In the genomic region with DNA sequence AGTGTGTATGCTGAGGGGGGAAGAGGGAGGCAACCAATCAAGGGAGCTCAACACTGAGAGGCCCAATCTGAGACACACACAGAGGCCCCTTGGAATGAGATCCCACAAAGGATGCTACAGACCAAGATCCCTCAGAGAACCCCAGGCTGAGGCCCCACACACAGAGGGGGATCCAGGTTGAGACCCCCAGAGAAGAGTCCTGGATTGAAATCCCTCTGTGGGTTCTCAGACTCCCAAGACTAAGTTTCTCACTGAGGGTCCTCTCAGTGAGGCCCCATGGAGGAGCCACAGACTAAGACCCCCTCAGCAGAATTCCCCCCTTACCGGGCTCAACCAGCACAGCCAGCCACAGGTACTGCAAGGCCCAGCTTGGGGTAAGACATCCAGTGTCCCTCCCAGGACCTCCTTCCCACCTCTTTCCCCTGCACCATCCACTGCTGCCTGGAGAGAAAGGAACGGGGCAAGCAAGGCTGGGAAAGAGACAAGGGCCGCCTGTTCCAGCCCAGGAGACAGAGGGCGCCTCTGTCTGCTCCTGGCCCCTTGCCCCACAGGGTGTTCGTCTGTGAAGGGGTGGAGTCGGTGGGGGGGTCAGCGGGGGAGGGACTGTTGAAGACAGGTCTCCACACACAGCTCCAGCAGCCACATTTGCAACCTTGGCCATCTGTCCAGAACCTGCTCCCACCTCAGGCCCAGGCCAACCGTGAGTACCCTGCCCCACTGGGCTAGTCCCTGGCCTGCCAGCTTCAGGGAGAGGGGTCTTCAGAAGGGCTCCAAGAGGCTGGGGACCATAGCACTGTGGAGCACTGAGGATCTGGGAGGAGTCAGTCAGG, we compare ENCODE assay signal across 9 cellular contexts. TPM values are rescaled to one million over a fixed set of nuclear protein-coding genes. Genes with fewer than 3 reads are reported as not detected.
DNase-seq lines count a peak whose midpoint lies in the region; ATAC-seq and TF ChIP-seq lines count a peak whose summit lies in the region.
"Had no signal": no experiment of that assay in that cellular context is flagged by ENCODE, and none has a peak within 500 bp of the region (broad histone marks: within the 10 kb centered on the region; RNA-seq: fewer than 3 reads in every experiment).

TSS of gene S100A1 (plus strand) at position 638 of the 830 bp plus-strand sequence. CDS start 2,088 bp downstream, outside the sequence.

- no peaks in the 10 kb centered on the region for H3K9me3 Mint-ChIP-seq in chondrocyte (ENCODE audit: low read depth)
- no peaks in the 10 kb centered on the region for H3K9me3 Mint-ChIP-seq in activated CD4-positive, alpha-beta T cell treated with anti-CD3 and anti-CD28 coated beads, Interleukin-2, amount 10 ng/mL, durations not matched to agents 24 days and 14 days
- H3K9me3 Mint-ChIP-seq: effector memory CD8-positive, alpha-beta T cell had no signal

- H3K36me3 Mint-ChIP-seq in chondrocyte (ENCODE audit: low read depth) = peaks cover 6% of the 10 kb centered on the region
- H3K36me3 Mint-ChIP-seq in activated CD4-positive, alpha-beta T cell treated with anti-CD3 and anti-CD28 coated beads, Interleukin-2, amount 10 ng/mL, durations not matched to agents 24 days and 14 days (ENCODE audit: low read depth) = peaks cover 3% of the 10 kb centered on the region

- H4K20me1 ChIP-seq in Loucy (ENCODE audit: insufficient read depth, low read length, poor library complexity, severe bottlenecking) = no peaks in the 10 kb centered on the region

- peak; percentile 79 for DNase-seq in chondrocyte (ENCODE audit: low spot score)
- DNase-seq in right lobe of liver = peak in 1 of 3 donors; percentile 26
- DNase-seq in suprapubic skin (ENCODE audit: low spot score in 2 of 2) = peak in 1 of 2 donors; percentile 81
- DNase-seq in activated CD4-positive, alpha-beta T cell treated with anti-CD3 and anti-CD28 coated beads, Interleukin-2, amount 10 ng/mL, durations not matched to agents 24 days and 14 days = no peak
- no peak for DNase-seq in NOMO-1 treated with DMSO at 0.1 percent for 48 hours (lab: John Stamatoyannopoulos, UW; ENCODE audit: unreplicated experiment)
- no peak for DNase-seq in COLO668 (lab: John Stamatoyannopoulos, UW; ENCODE audit: unreplicated experiment)
- DNase-seq: effector memory CD8-positive, alpha-beta T cell had no signal

- peak in 1 of 4 donors; percentile 6 for ATAC-seq in right lobe of liver
- ATAC-seq in HG03432 (IDR thresholded peaks at IDR 0.05; ENCODE audit: unreplicated experiment) = no peak
- ATAC-seq: effector memory CD8-positive, alpha-beta T cell had no signal

- intact Hi-C loops in right lobe of liver (cut with DNase I) = no loop called here
- intact Hi-C loops in activated CD4-positive, alpha-beta T cell treated with anti-CD3 and anti-CD28 coated beads, Interleukin-2, amount 10 ng/mL, durations not matched to agents 24 days and 14 days (cut with micrococcal nuclease) = no loop called here

- H3K4me2 ChIP-seq in Loucy (ENCODE audit: low read depth, low read length, poor library complexity, severe bottlenecking) = peak within 1 kb of the TSS; percentile 28

- no peak for TF ChIP-seq EP300 in suprapubic skin (IDR thresholded peaks at IDR 0.05)

- peaks cover 76% of the 10 kb centered on the region for H3K4me1 Mint-ChIP-seq in chondrocyte (ENCODE audit: low read depth)
- H3K4me1 Mint-ChIP-seq in activated CD4-positive, alpha-beta T cell treated with anti-CD3 and anti-CD28 coated beads, Interleukin-2, amount 10 ng/mL, durations not matched to agents 24 days and 14 days = peaks cover 16% of the 10 kb centered on the region

- peak within 1 kb of the TSS; percentile 86 for H3K4me3 Mint-ChIP-seq in chondrocyte (ENCODE audit: unreplicated experiment)
- no peak within 1 kb of the TSS for H3K4me3 Mint-ChIP-seq in activated CD4-positive, alpha-beta T cell treated with anti-CD3 and anti-CD28 coated beads, Interleukin-2, amount 10 ng/mL, durations not matched to agents 24 days and 14 days
- H3K4me3 Mint-ChIP-seq: effector memory CD8-positive, alpha-beta T cell had no signal

- 100% methylated on average over 2 of the region's 8 CpGs for WGBS in right lobe of liver (ENCODE audit: insufficient coverage, low coverage, low lambda C conversion rate, missing lambda C conversion rate)
- 63% methylated on average over 8 of the region's 8 CpGs for WGBS in suprapubic skin

- no peak within 1 kb of the TSS for H2AFZ ChIP-seq in Loucy (ENCODE audit: low read length)

- H3F3A ChIP-seq in Loucy (ENCODE audit: low read depth) = no peaks in the 10 kb centered on the region

- H3K4me1 ChIP-seq in Loucy (ENCODE audit: insufficient read depth, low read length, poor library complexity, severe bottlenecking) = peaks cover 26% of the 10 kb centered on the region
- H3K4me1 ChIP-seq in right lobe of liver = peaks cover 0 to 6% (median 2%) of the 10 kb centered on the region in 4 donors
- peaks cover 58% of the 10 kb centered on the region for H3K4me1 ChIP-seq in suprapubic skin

- no peaks in the 10 kb centered on the region for H3K9me2 ChIP-seq in Loucy (replicated peaks; ENCODE audit: low read depth, low read length)

- H3K27ac ChIP-seq in right lobe of liver = peak within 1 kb of the TSS; percentile 71 to 80 (median 73)
- H3K27ac ChIP-seq in suprapubic skin = peak within 1 kb of the TSS; percentile 92

- H3K9me3 ChIP-seq in Loucy (ENCODE audit: insufficient read depth, low read depth, low read length) = no peaks in the 10 kb centered on the region
- H3K9me3 ChIP-seq in right lobe of liver = no peaks in the 10 kb centered on the region
- H3K9me3 ChIP-seq in suprapubic skin = no peaks in the 10 kb centered on the region

- H3K36me3 ChIP-seq in Loucy (ENCODE audit: insufficient read depth, low read length) (no peaks in the 10 kb centered on the region), right lobe of liver (no peaks in the 10 kb centered on the region), suprapubic skin (peaks cover 10% of the 10 kb centered on the region)

- H3K27me3 ChIP-seq in Loucy (ENCODE audit: insufficient read depth, low read length, poor library complexity, severe bottlenecking) (no peaks in the 10 kb centered on the region), right lobe of liver (no peaks in the 10 kb centered on the region), suprapubic skin (no peaks in the 10 kb centered on the region)

- no peak within 1 kb of the TSS for H3K4me3 ChIP-seq in Loucy (ENCODE audit: low read length, poor library complexity, severe bottlenecking)
- peak within 1 kb of the TSS; percentile 29 to 52 (median 47) for H3K4me3 ChIP-seq in right lobe of liver
- peak within 1 kb of the TSS; percentile 55 for H3K4me3 ChIP-seq in suprapubic skin

- H3K27me3 Mint-ChIP-seq in chondrocyte (ENCODE audit: low read depth) = no peaks in the 10 kb centered on the region
- no peaks in the 10 kb centered on the region for H3K27me3 Mint-ChIP-seq in activated CD4-positive, alpha-beta T cell treated with anti-CD3 and anti-CD28 coated beads, Interleukin-2, amount 10 ng/mL, durations not matched to agents 24 days and 14 days

- TF ChIP-seq POLR2A in right lobe of liver (IDR thresholded peaks at IDR 0.05) (no peak), suprapubic skin (IDR thresholded peaks at IDR 0.05) (no peak)

- H3K9ac ChIP-seq in Loucy (ENCODE audit: low read depth, low read length, poor library complexity, severe bottlenecking) = peak within 1 kb of the TSS; percentile 41

- no peaks in the 10 kb centered on the region for H3K79me2 ChIP-seq in Loucy (ENCODE audit: insufficient read depth, low read length)

- TF ChIP-seq CTCF in Loucy (conservative IDR thresholded peaks at IDR 0.05; ENCODE audit: low read length) (peak; percentile 15; the same call in 1 of the 2 replicates), chondrocyte (IDR thresholded peaks at IDR 0.05) (peak; percentile 60), right lobe of liver (IDR thresholded peaks at IDR 0.05) (no peak), suprapubic skin (IDR thresholded peaks at IDR 0.05) (no peak)

- peak within 1 kb of the TSS; percentile 97 for H3K27ac Mint-ChIP-seq in chondrocyte (ENCODE audit: unreplicated experiment)
- H3K27ac Mint-ChIP-seq in activated CD4-positive, alpha-beta T cell treated with anti-CD3 and anti-CD28 coated beads, Interleukin-2, amount 10 ng/mL, durations not matched to agents 24 days and 14 days = no peak within 1 kb of the TSS

RNA-seq across cellular contexts. Expression of gene S100A1, which starts in this region (rescaled TPM):
- total RNA-seq in chondrocyte (1.2 to 1.5 TPM (median 1.3 TPM) in 3 replicates), right lobe of liver (1 to 10 TPM in 3 of 6 experiments, under 1 TPM in 3; 0.40 to 2.1 (median 1.0) TPM), suprapubic skin (10 to 100 TPM; 17.9 to 33.2 (median 21.1) TPM)
- not detected in 2 replicates for total RNA-seq in activated CD4-positive, alpha-beta T cell treated with anti-CD3 and anti-CD28 coated beads, Interleukin-2, amount 10 ng/mL, durations not matched to agents 24 days and 14 days

Comparison
In these comparisons a context has a peak if more than half of its experiments do, and no peak if none do; other contexts are left out.
1. CTCF ChIP-seq: peak in Loucy (single experiment) and chondrocyte (single experiment); none in right lobe of liver (0 of 4) and suprapubic skin (0 of 2).